In the genomic region with DNA sequence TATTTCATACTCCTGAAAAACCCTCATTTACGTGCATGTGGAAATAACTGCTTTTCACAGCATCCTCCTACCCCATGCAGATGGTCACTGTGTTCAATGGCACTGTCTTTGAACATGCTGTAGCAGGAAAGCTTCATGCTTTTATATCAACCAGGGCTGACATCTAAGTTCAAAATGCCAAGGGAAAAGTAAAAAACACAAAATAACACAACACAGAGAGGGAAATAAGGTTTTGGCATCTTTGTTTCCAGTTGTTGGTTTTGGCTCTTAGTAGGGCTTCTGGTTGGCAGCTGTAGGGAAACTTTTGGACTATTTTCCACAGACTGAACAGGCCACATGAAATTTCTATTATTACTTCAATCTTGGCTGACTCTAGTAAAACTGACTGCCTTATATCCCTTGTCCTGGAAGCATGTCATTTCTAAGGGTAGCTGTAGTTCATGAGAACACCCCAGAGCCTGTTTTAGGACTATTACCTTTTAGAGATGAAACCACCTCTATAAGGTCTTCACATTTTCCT, we compare ENCODE assay signal across 1 cellular context.
A peak's percentile ranks its signal among the peaks of the same experiment; 100 is the strongest.
TF ChIP-seq lines count a peak whose summit lies in the region.

No MANE protein-coding gene starts in this region.

TF ChIP-seq in GM12878, 131 proteins besides CTCF, POLR2A, EP300 and RAD21:
- 0 out of 2 replicates have a peak, but pooled peaks have one; percentile 34 for TF ChIP-seq DPF2 (IDR thresholded peaks at IDR 0.05)
- peak; percentile 49; the same call in 1 of the 2 replicates for TF ChIP-seq NFIC (IDR thresholded peaks at IDR 0.05; ENCODE audit: low read depth, low read length)
- TF ChIP-seq ATF3 (IDR thresholded peaks at IDR 0.05; ENCODE audit: borderline replicate concordance, extremely low read depth, low read depth, low read length), result no peak
- no peak for TF ChIP-seq MTA2 (IDR thresholded peaks at IDR 0.05; ENCODE audit: low read depth)
- TF ChIP-seq CREM (IDR thresholded peaks at IDR 0.05; ENCODE audit: low read depth), result 0 out of 2 replicates have a peak, but pooled peaks have one; percentile 30
